23 cellular contexts compared by ENCODE assay signal in the genomic region with DNA sequence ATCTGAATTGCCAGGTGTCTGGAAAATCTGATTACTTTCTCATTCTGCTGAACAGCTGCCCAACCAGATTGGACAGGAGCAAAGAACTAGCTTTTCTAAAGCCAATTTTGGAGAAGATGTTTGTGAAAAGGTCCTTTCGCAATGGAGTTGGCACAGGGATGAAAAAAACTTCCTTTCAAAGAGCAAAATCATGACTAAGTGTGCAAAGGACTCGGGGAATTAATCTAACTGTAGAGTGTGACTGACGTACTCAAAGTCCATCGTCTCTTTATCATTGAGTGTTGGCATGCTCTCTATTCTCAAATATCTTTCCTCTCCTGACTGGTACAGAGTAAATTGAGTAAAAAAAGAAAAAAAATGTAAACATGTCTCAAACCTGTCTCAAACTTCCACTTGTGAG. TPM values are rescaled to one million over a fixed set of nuclear protein-coding genes. Genes with fewer than 3 reads are reported as not detected.
"Had no signal": no experiment of that assay in that cellular context is flagged by ENCODE, and none has a peak within 500 bp of the region (broad histone marks: within the 10 kb centered on the region; RNA-seq: fewer than 3 reads in every experiment).

No MANE protein-coding gene starts in this region.

- H3K4me3 ChIP-seq: ascending aorta, body of pancreas had no signal

- ATAC-seq: activated CD8-positive, alpha-beta T cell treated with anti-CD3 and anti-CD28 coated beads, Interleukin-2, amount 10 ng/mL, durations not matched to agents 7 days and 5 days; body of pancreas; PC-3; WTC11 had no signal

- DNase-seq: activated CD4-positive, alpha-beta T cell treated with anti-CD3 and anti-CD28 coated beads for 48 hours; activated CD4-positive, alpha-beta T cell treated with anti-CD3 and anti-CD28 coated beads, Interleukin-2, amount 50 U/mL, for 4 hours; activated CD4-positive, CD25-positive, alpha-beta regulatory T cell treated with anti-CD3 and anti-CD28 coated beads, Interleukin-2, amount 50 U/mL, for 72 hours; activated CD8-positive, alpha-beta memory T cell treated with anti-CD3 and anti-CD28 coated beads, Interleukin-2, amount 50 U/mL, for 48 hours; activated CD8-positive, alpha-beta T cell treated with anti-CD3 and anti-CD28 coated beads, Interleukin-2, amount 10 ng/mL, durations not matched to agents 7 days and 5 days; activated naive CD4-positive, alpha-beta T cell treated with anti-CD3 and anti-CD28 coated beads, Interleukin-2, amount 50 U/mL, for 16 hours; activated T-cell treated with anti-CD3 and anti-CD28 coated beads, Interleukin-2, amount 50 U/mL, for 1 hour; body of pancreas; central memory CD4-positive, alpha-beta T cell; Kasumi-1; KBM-7; NCI-H1048; NCI-H146; NCI-H1930; NCI-H345; NCI-H526 treated with DMSO at 0.1 percent for 48 hours; PC-3; SHP77 treated with DMSO at 0.1 percent for 48 hours had no signal

RNA-seq across cellular contexts. Expression of a gene that starts 3.3 kb away (rescaled TPM):
- total RNA-seq: activated CD8-positive, alpha-beta T cell treated with anti-CD3 and anti-CD28 coated beads, Interleukin-2, amount 10 ng/mL, durations not matched to agents 7 days and 5 days; ascending aorta; body of pancreas; bronchial epithelial cell; chondrocyte; PC-3; SK-MEL-5; WTC11 had no signal
